Comparison of ENCODE assay signal across 11 cellular contexts in the genomic region with DNA sequence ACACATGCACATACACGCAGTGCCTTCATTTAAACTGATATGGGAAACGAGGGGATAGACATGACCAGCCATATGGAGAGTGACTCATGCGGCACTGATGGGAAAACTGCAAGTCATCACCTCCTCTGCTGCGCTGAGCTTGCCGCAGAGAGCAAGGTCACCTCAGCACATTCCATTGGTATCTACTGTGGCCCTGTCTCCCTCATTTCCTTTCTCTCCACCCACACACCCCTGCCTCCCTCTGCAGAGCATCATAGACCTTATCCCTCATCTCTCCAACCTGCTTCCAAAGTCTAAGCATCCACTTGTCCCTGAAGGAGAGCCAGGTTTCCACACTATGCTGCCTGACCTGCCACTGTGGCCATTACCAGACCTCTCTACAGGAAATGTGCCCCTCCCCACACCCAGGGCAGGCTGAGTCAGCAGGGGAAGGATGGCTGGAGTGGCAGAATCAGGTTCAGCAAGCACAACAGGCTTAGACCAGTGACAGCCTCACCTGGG.
DNase-seq lines count a peak whose midpoint lies in the region; TF ChIP-seq lines count a peak whose summit lies in the region.
"Had no signal": no experiment of that assay in that cellular context is flagged by ENCODE, and none has a peak within 500 bp of the region (broad histone marks: within the 10 kb centered on the region; RNA-seq: fewer than 3 reads in every experiment).

No MANE protein-coding gene starts in this region.

- no peaks in the 10 kb centered on the region for H3K9me3 ChIP-seq in SJSA1 (replicated peaks)

- DNase-seq in H4 (ENCODE audit: low spot score) (peak; percentile 97), SJSA1 (ENCODE audit: low read depth in 1 of 2, low spot score in 2 of 2) (peak; percentile 45 to 58), fibroblast of pulmonary artery (ENCODE audit: low read depth) (peak; percentile 87), stromal cell of bone marrow (ENCODE audit: low read depth) (peak; percentile 19), NCI-H2227 treated with DMSO at 0.1 percent for 48 hours (lab: John Stamatoyannopoulos, UW) (no peak), T-helper 9 cell (no peak), NCI-H1417 (lab: John Stamatoyannopoulos, UW) (no peak), SK-N-DZ (ENCODE audit: low spot score) (no peak)
- DNase-seq: activated effector memory CD4-positive, alpha-beta T cell treated with Interleukin-2 at 50 U/mL for 16 hours; NCI-H2081; retina had no signal

- no peak overlapping the region for H3K27ac ChIP-seq in SJSA1

- H3K4me1 ChIP-seq in SJSA1 (replicated peaks): peaks cover 10% of the 10 kb centered on the region

- no peaks in the 10 kb centered on the region for H3K27me3 ChIP-seq in SJSA1 (replicated peaks)

- TF ChIP-seq CTCF in fibroblast of pulmonary artery (IDR thresholded peaks at IDR 0.05; ENCODE audit: low read length, missing control alignments): no peak

- H3K36me3 ChIP-seq in SJSA1: no peaks in the 10 kb centered on the region

- H3K4me3 ChIP-seq in SJSA1 (no peak overlapping the region), fibroblast of pulmonary artery (replicated peaks; ENCODE audit: low read depth, low read length) (no peak overlapping the region)

Comparison
In these comparisons a context has a peak if more than half of its experiments do, and no peak if none do; other contexts are left out.
1. DNase-seq: peak in H4 (single experiment), SJSA1 (2 of 2), fibroblast of pulmonary artery (single experiment) and stromal cell of bone marrow (single experiment); none in NCI-H2227 treated with DMSO at 0.1 percent for 48 hours (single experiment), T-helper 9 cell (single experiment), NCI-H1417 (0 of 3) and SK-N-DZ (single experiment).